ENCODE assay signal across 29 cellular contexts in genomic region chr11:45553401-45553936, GRCh38.
"Had no signal": no experiment of that assay in that cellular context is flagged by ENCODE, and none has a peak within 500 bp of the region (broad histone marks: within the 10 kb centered on the region; RNA-seq: fewer than 3 reads in every experiment).

No MANE protein-coding gene starts in this region.

- H3K4me3 ChIP-seq: PC-9 had no signal

- H3K27me3 Mint-ChIP-seq: activated CD4-positive, alpha-beta memory T cell treated with anti-CD3 and anti-CD28 coated beads, Interleukin-2, amount 10 ng/mL, durations not matched to agents 7 days and 5 days; activated CD8-positive, alpha-beta memory T cell treated with anti-CD3 and anti-CD28 coated beads, Interleukin-2, amount 10 ng/mL, durations not matched to agents 7 days and 5 days had no signal

- H3K27ac Mint-ChIP-seq: activated CD4-positive, alpha-beta memory T cell treated with anti-CD3 and anti-CD28 coated beads, Interleukin-2, amount 10 ng/mL, durations not matched to agents 7 days and 5 days; activated CD8-positive, alpha-beta memory T cell treated with anti-CD3 and anti-CD28 coated beads, Interleukin-2, amount 10 ng/mL, durations not matched to agents 7 days and 5 days; activated naive CD4-positive, alpha-beta T cell treated with anti-CD3 and anti-CD28 coated beads, Interleukin-2, amount 10 ng/mL, durations not matched to agents 7 days and 5 days; activated naive CD8-positive, alpha-beta T cell; activated naive CD8-positive, alpha-beta T cell treated with anti-CD3 and anti-CD28 coated beads, Interleukin-2, amount 50 U/mL, for 24 hours had no signal

- H3K9me3 Mint-ChIP-seq: activated CD4-positive, alpha-beta memory T cell treated with anti-CD3 and anti-CD28 coated beads, Interleukin-2, amount 10 ng/mL, durations not matched to agents 7 days and 5 days; activated naive CD4-positive, alpha-beta T cell treated with anti-CD3 and anti-CD28 coated beads, Interleukin-2, amount 10 ng/mL, durations not matched to agents 7 days and 5 days; activated naive CD8-positive, alpha-beta T cell treated with anti-CD3 and anti-CD28 coated beads, Interleukin-2, amount 50 U/mL, for 24 hours had no signal

- H3K36me3 Mint-ChIP-seq: activated CD8-positive, alpha-beta memory T cell treated with anti-CD3 and anti-CD28 coated beads, Interleukin-2, amount 10 ng/mL, durations not matched to agents 7 days and 5 days; activated naive CD4-positive, alpha-beta T cell treated with anti-CD3 and anti-CD28 coated beads, Interleukin-2, amount 10 ng/mL, durations not matched to agents 7 days and 5 days; activated naive CD8-positive, alpha-beta T cell; brain had no signal

- DNase-seq: activated CD4-positive, alpha-beta memory T cell treated with anti-CD3 and anti-CD28 coated beads, Interleukin-2, amount 10 ng/mL, durations not matched to agents 7 days and 5 days; activated CD4-positive, alpha-beta T cell treated with anti-CD3 and anti-CD28 coated beads for 1 hour; activated CD4-positive, alpha-beta T cell treated with anti-CD3 and anti-CD28 coated beads for 48 hours; activated CD4-positive, CD25-positive, alpha-beta regulatory T cell; activated CD8-positive, alpha-beta memory T cell treated with anti-CD3 and anti-CD28 coated beads for 24 hours; activated CD8-positive, alpha-beta memory T cell treated with anti-CD3 and anti-CD28 coated beads, Interleukin-2, amount 10 ng/mL, durations not matched to agents 7 days and 5 days; activated CD8-positive, alpha-beta memory T cell treated with anti-CD3 and anti-CD28 coated beads, Interleukin-2, amount 50 U/mL, for 48 hours; activated effector memory CD4-positive, alpha-beta T cell treated with Interleukin-2 at 50 U/mL for 16 hours; activated naive CD4-positive, alpha-beta T cell treated with anti-CD3 and anti-CD28 coated beads, Interleukin-2, amount 10 ng/mL, durations not matched to agents 7 days and 5 days; activated naive CD8-positive, alpha-beta T cell treated with anti-CD3 and anti-CD28 coated beads, Interleukin-2, amount 50 U/mL, for 24 hours; activated T-cell treated with anti-CD3 and anti-CD28 coated beads, Interleukin-2, amount 50 U/mL, for 48 hours; anterior cingulate cortex; caudate nucleus; NCI-H1092 treated with DMSO at 0.1 percent for 48 hours; NCI-H146; NCI-H187; NCI-H2029 treated with DMSO at 0.1 percent for 48 hours; NCI-H2227 treated with DMSO at 0.1 percent for 48 hours; NCI-H446; NCI-H510A treated with DMSO at 0.1 percent for 48 hours; NK-92 treated with Interleukin-12 subunit alpha and Interleukin-12 subunit beta, amount 100 ng/mL, for 24 hours; PC-9; Right ventricle myocardium superior; SW 1271; T-helper 1 cell; T-helper 2 cell; T-helper 9 cell had no signal

- H3K4me3 Mint-ChIP-seq: activated CD4-positive, alpha-beta memory T cell treated with anti-CD3 and anti-CD28 coated beads, Interleukin-2, amount 10 ng/mL, durations not matched to agents 7 days and 5 days; activated CD8-positive, alpha-beta memory T cell treated with anti-CD3 and anti-CD28 coated beads, Interleukin-2, amount 10 ng/mL, durations not matched to agents 7 days and 5 days; activated naive CD4-positive, alpha-beta T cell treated with anti-CD3 and anti-CD28 coated beads, Interleukin-2, amount 10 ng/mL, durations not matched to agents 7 days and 5 days; activated naive CD8-positive, alpha-beta T cell; activated naive CD8-positive, alpha-beta T cell treated with anti-CD3 and anti-CD28 coated beads, Interleukin-2, amount 50 U/mL, for 24 hours; brain had no signal

- H3K27ac ChIP-seq: PC-9 had no signal

- ATAC-seq: activated CD8-positive, alpha-beta memory T cell treated with anti-CD3 and anti-CD28 coated beads, Interleukin-2, amount 10 ng/mL, durations not matched to agents 7 days and 5 days; activated naive CD8-positive, alpha-beta T cell treated with anti-CD3 and anti-CD28 coated beads, Interleukin-2, amount 50 U/mL, for 24 hours had no signal

- H3K4me1 Mint-ChIP-seq: activated CD4-positive, alpha-beta memory T cell treated with anti-CD3 and anti-CD28 coated beads, Interleukin-2, amount 10 ng/mL, durations not matched to agents 7 days and 5 days; activated CD8-positive, alpha-beta memory T cell treated with anti-CD3 and anti-CD28 coated beads, Interleukin-2, amount 10 ng/mL, durations not matched to agents 7 days and 5 days; activated naive CD4-positive, alpha-beta T cell treated with anti-CD3 and anti-CD28 coated beads, Interleukin-2, amount 10 ng/mL, durations not matched to agents 7 days and 5 days; activated naive CD8-positive, alpha-beta T cell treated with anti-CD3 and anti-CD28 coated beads, Interleukin-2, amount 50 U/mL, for 24 hours had no signal
